19 cellular contexts compared by ENCODE assay signal in genomic region chr2:233838726-233839446, GRCh38. TPM values are rescaled to one million over a fixed set of nuclear protein-coding genes. Genes with fewer than 3 reads are reported as not detected.
DNase-seq lines count a peak whose midpoint lies in the region; ATAC-seq, FAIRE-seq and TF ChIP-seq lines count a peak whose summit lies in the region.
"Had no signal": no experiment of that assay in that cellular context is flagged by ENCODE, and none has a peak within 500 bp of the region (broad histone marks: within the 10 kb centered on the region; RNA-seq: fewer than 3 reads in every experiment).

No MANE protein-coding gene starts in this region.

- WGBS in GM23248 (ENCODE audit: low coverage in 1 of 2, low lambda C conversion rate in 2 of 2, missing lambda C conversion rate in 2 of 2), 2 experiments, result 74% methylated on average over 12 of the region's 12 CpGs

- H3K4me1 ChIP-seq in GM23248 (ENCODE audit: insufficient read depth), result no peaks in the 10 kb centered on the region
- H3K4me1 ChIP-seq in astrocyte (ENCODE audit: insufficient read depth, low read length), result no peaks in the 10 kb centered on the region
- H3K4me1 ChIP-seq: foreskin keratinocyte had no signal

- TF ChIP-seq CTCF in astrocyte (IDR thresholded peaks at IDR 0.05; ENCODE audit: insufficient read depth, low read depth, low read length) (no peak), progenitor cell of endocrine pancreas (IDR thresholded peaks at IDR 0.05; ENCODE audit: unreplicated experiment) (no peak)

- H3K79me2 ChIP-seq in GM23248 (ENCODE audit: insufficient read depth) (peaks cover 76% of the 10 kb centered on the region), astrocyte (ENCODE audit: insufficient read depth, low read length) (peaks cover 87% of the 10 kb centered on the region)

- H3K36me3 ChIP-seq in GM23248 (ENCODE audit: low read depth) (no peaks in the 10 kb centered on the region; the same call in 1 of the 2 replicates), astrocyte (ENCODE audit: insufficient read depth, low read length) (peaks cover 45% of the 10 kb centered on the region)

- H3K9ac ChIP-seq in GM23248 (no peak overlapping the region), astrocyte (ENCODE audit: low read length) (no peak overlapping the region)

- no peaks in the 10 kb centered on the region for H3K9me3 Mint-ChIP-seq in T-helper 1 cell treated with Interleukin-12 subunit alpha and Interleukin-12 subunit beta and Interleukin-4 antibody, amounts not matched to agents 30 μg/mL and 1 μg/mL, for 36 hours
- H3K9me3 Mint-ChIP-seq in astrocyte (ENCODE audit: unreplicated experiment) (no peaks in the 10 kb centered on the region), progenitor cell of endocrine pancreas (ENCODE audit: low read depth) (no peaks in the 10 kb centered on the region)
- H3K9me3 Mint-ChIP-seq: activated B cell treated with CpG ODN at 0.5 μM for 24 hours had no signal

- H3K4me3 ChIP-seq in GM23248 (no peak overlapping the region), astrocyte (ENCODE audit: insufficient read depth, low read depth, low read length) (no peak overlapping the region)
- H3K4me3 ChIP-seq: PC-9 had no signal

- H3F3A ChIP-seq in GM23248 (ENCODE audit: insufficient read depth), result no peaks in the 10 kb centered on the region

- no peaks in the 10 kb centered on the region for H3K27me3 ChIP-seq in GM23248 (replicated peaks; ENCODE audit: insufficient read depth)
- no peaks in the 10 kb centered on the region for H3K27me3 ChIP-seq in astrocyte (ENCODE audit: insufficient read depth, low read length)
- H3K27me3 ChIP-seq: foreskin keratinocyte had no signal

- H3K4me3 Mint-ChIP-seq in T-helper 1 cell treated with Interleukin-12 subunit alpha and Interleukin-12 subunit beta and Interleukin-4 antibody, amounts not matched to agents 30 μg/mL and 1 μg/mL, for 36 hours, result no peak overlapping the region
- H3K4me3 Mint-ChIP-seq in astrocyte (ENCODE audit: unreplicated experiment) (no peak overlapping the region), progenitor cell of endocrine pancreas (ENCODE audit: low read depth) (no peak overlapping the region)
- H3K4me3 Mint-ChIP-seq: activated B cell treated with CpG ODN at 0.5 μM for 24 hours had no signal

- peaks cover 39% of the 10 kb centered on the region for H3K4me1 Mint-ChIP-seq in T-helper 1 cell treated with Interleukin-12 subunit alpha and Interleukin-12 subunit beta and Interleukin-4 antibody, amounts not matched to agents 30 μg/mL and 1 μg/mL, for 36 hours (ENCODE audit: low read depth)
- H3K4me1 Mint-ChIP-seq in astrocyte (ENCODE audit: low read depth, unreplicated experiment), result no peaks in the 10 kb centered on the region
- H3K4me1 Mint-ChIP-seq in progenitor cell of endocrine pancreas (ENCODE audit: low read depth), result peaks cover 1% of the 10 kb centered on the region
- H3K4me1 Mint-ChIP-seq: activated B cell treated with CpG ODN at 0.5 μM for 24 hours had no signal

- H3K27ac Mint-ChIP-seq in T-helper 1 cell treated with Interleukin-12 subunit alpha and Interleukin-12 subunit beta and Interleukin-4 antibody, amounts not matched to agents 30 μg/mL and 1 μg/mL, for 36 hours, result peak overlapping the region; percentile 7
- H3K27ac Mint-ChIP-seq in astrocyte (ENCODE audit: unreplicated experiment) (peak overlapping the region; percentile 5), progenitor cell of endocrine pancreas (peak overlapping the region; percentile 29)
- H3K27ac Mint-ChIP-seq: activated B cell treated with CpG ODN at 0.5 μM for 24 hours had no signal

- no peak for FAIRE-seq in astrocyte (lab: Jason Lieb, UNC)
- FAIRE-seq: endometrium, GM12892 had no signal

- no peak for ATAC-seq in HG03108 (IDR thresholded peaks at IDR 0.05; ENCODE audit: unreplicated experiment)
- ATAC-seq: foreskin keratinocyte, left colon had no signal

- in situ Hi-C loops in GM23248 (cut with MboI), result no loop called here

- H3K9me3 ChIP-seq in GM23248 (ENCODE audit: low read depth), result peaks cover 2% of the 10 kb centered on the region
- no peaks in the 10 kb centered on the region for H3K9me3 ChIP-seq in astrocyte (ENCODE audit: insufficient read depth, low read depth, low read length)

- H3K36me3 Mint-ChIP-seq in T-helper 1 cell treated with Interleukin-12 subunit alpha and Interleukin-12 subunit beta and Interleukin-4 antibody, amounts not matched to agents 30 μg/mL and 1 μg/mL, for 36 hours (ENCODE audit: low read depth), result peaks cover 76% of the 10 kb centered on the region
- H3K36me3 Mint-ChIP-seq in astrocyte (ENCODE audit: low read depth, unreplicated experiment) (peaks cover 14% of the 10 kb centered on the region), progenitor cell of endocrine pancreas (ENCODE audit: insufficient read depth) (peaks cover 23% of the 10 kb centered on the region)

- H3K27me3 Mint-ChIP-seq in T-helper 1 cell treated with Interleukin-12 subunit alpha and Interleukin-12 subunit beta and Interleukin-4 antibody, amounts not matched to agents 30 μg/mL and 1 μg/mL, for 36 hours (ENCODE audit: low read depth), result no peaks in the 10 kb centered on the region
- H3K27me3 Mint-ChIP-seq in astrocyte (ENCODE audit: low read depth, unreplicated experiment), result peaks cover 4% of the 10 kb centered on the region
- no peaks in the 10 kb centered on the region for H3K27me3 Mint-ChIP-seq in progenitor cell of endocrine pancreas
- H3K27me3 Mint-ChIP-seq: activated B cell treated with CpG ODN at 0.5 μM for 24 hours had no signal

- H2AFZ ChIP-seq in GM23248, result 0 out of 2 replicates have a peak overlapping the region, but pooled peaks have one; percentile 15
- no peak overlapping the region for H2AFZ ChIP-seq in astrocyte (ENCODE audit: low read depth, low read length)
- H2AFZ ChIP-seq: PC-9 had no signal

- H3K4me2 ChIP-seq in GM23248 (ENCODE audit: unreplicated experiment) (no peak overlapping the region), astrocyte (ENCODE audit: low read length) (no peak overlapping the region)
- H3K4me2 ChIP-seq: PC-9 had no signal

- H4K20me1 ChIP-seq in GM23248 (ENCODE audit: insufficient read depth) (no peaks in the 10 kb centered on the region), astrocyte (ENCODE audit: insufficient read depth, low read length) (peaks cover 19% of the 10 kb centered on the region)

- no peak for DNase-seq in T-helper 1 cell
- DNase-seq in GM23248, result no peak
- no peak for DNase-seq in astrocyte (ENCODE audit: low read depth)
- no peak for DNase-seq in progenitor cell of endocrine pancreas (ENCODE audit: low spot score, unreplicated experiment)
- no peak for DNase-seq in NCI-H2107 (lab: John Stamatoyannopoulos, UW)
- DNase-seq in amniotic stem cell (lab: John Stamatoyannopoulos, UW), result no peak
- DNase-seq: activated B cell treated with CpG ODN at 0.5 μM for 24 hours, H7, left colon, NCI-H2029 treated with DMSO at 0.1 percent for 48 hours, NCI-H526, PC-9, substantia nigra had no signal

- no peaks in the 10 kb centered on the region for H3K9me2 ChIP-seq in GM23248 (ENCODE audit: insufficient read depth)

- H3K27ac ChIP-seq in GM23248, result no peak overlapping the region
- H3K27ac ChIP-seq in astrocyte (ENCODE audit: low read depth, low read length), result no peak overlapping the region
- H3K27ac ChIP-seq: 22Rv1, foreskin keratinocyte, PC-9 had no signal

RNA-seq across cellular contexts. Expression of gene HJURP, which starts 15.4 kb away (rescaled TPM):
- total RNA-seq in GM23248 (2014; rRNA removed; shearing (Covaris generic)), result 10.9 and 13.2 TPM in 2 replicates
- 13.5 and 13.9 TPM in 2 replicates for polyA plus RNA-seq in GM23248 (2016; fragmentation: Nextera tagmentation; extraction: Ambion mirVana)
- 2.7 and 5.9 TPM in 2 replicates for total RNA-seq in astrocyte
- total RNA-seq in progenitor cell of endocrine pancreas, result 22.0 and 23.1 TPM in 2 replicates
